1 cellular context compared by ENCODE assay signal in the genomic region with DNA sequence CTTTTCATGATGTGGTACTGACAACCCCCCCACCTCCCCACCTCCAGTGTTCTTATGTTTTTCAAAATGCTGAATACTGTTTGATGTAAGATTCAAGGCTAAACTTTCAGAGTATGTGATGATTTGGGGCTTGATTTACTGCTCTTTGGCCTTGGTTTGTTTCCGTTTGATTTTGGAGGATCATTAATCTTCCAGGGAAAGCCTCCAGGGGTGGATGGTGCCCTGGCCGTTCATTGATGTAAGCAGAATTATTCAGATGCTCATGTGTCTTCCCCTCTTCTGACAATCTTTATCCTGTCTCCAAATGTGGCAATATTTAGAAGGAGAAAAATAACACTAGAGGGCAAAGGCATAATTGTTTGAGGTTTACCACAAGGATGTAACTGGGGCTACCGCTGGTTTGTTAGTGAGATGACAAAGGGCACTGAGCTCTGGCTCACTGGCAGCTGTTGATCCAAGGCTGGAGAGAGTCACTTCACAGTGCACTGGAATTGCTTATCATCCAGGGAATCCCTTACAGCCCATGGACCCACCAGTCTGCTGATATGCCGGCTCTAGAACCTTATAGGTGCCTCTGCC.
TF ChIP-seq lines count a peak whose summit lies in the region.

No MANE protein-coding gene starts in this region.

TF ChIP-seq in GM12878, 131 proteins besides CTCF, POLR2A, EP300 and RAD21:
- TF ChIP-seq, protein P1, sequence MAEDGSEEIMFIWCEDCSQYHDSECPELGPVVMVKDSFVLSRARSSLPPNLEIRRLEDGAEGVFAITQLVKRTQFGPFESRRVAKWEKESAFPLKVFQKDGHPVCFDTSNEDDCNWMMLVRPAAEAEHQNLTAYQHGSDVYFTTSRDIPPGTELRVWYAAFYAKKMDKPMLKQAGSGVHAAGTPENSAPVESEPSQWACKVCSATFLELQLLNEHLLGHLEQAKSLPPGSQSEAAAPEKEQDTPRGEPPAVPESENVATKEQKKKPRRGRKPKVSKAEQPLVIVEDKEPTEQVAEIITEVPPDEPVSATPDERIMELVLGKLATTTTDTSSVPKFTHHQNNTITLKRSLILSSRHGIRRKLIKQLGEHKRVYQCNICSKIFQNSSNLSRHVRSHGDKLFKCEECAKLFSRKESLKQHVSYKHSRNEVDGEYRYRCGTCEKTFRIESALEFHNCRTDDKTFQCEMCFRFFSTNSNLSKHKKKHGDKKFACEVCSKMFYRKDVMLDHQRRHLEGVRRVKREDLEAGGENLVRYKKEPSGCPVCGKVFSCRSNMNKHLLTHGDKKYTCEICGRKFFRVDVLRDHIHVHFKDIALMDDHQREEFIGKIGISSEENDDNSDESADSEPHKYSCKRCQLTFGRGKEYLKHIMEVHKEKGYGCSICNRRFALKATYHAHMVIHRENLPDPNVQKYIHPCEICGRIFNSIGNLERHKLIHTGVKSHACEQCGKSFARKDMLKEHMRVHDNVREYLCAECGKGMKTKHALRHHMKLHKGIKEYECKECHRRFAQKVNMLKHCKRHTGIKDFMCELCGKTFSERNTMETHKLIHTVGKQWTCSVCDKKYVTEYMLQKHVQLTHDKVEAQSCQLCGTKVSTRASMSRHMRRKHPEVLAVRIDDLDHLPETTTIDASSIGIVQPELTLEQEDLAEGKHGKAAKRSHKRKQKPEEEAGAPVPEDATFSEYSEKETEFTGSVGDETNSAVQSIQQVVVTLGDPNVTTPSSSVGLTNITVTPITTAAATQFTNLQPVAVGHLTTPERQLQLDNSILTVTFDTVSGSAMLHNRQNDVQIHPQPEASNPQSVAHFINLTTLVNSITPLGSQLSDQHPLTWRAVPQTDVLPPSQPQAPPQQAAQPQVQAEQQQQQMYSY (CRISPR knock-in tag; IDR thresholded peaks at IDR 0.05) = no peak
- TF ChIP-seq FOXK2 (IDR thresholded peaks at IDR 0.05) = no peak
- TF ChIP-seq PML (IDR thresholded peaks at IDR 0.05; ENCODE audit: low read length) = no peak
- TF ChIP-seq NBN (IDR thresholded peaks at IDR 0.05) = no peak
- no peak for TF ChIP-seq NFYA (IDR thresholded peaks at IDR 0.05; ENCODE audit: borderline replicate concordance, low read depth, low read length)
- TF ChIP-seq ZBTB33 (IDR thresholded peaks at IDR 0.05) = no peak
- TF ChIP-seq ZZZ3 (IDR thresholded peaks at IDR 0.05; ENCODE audit: control insufficient read depth, insufficient read length, low read depth) = no peak
- no peak for TF ChIP-seq TAF1 (IDR thresholded peaks at IDR 0.05; ENCODE audit: borderline replicate concordance, low read depth, low read length)
- TF ChIP-seq IKZF2 (IDR thresholded peaks at IDR 0.05) = no peak
- TF ChIP-seq STAT3 (IDR thresholded peaks at IDR 0.05; ENCODE audit: low read depth, low read length) = no peak
- TF ChIP-seq RCOR1 (conservative IDR thresholded peaks at IDR 0.05; ENCODE audit: low read depth, low read length) = no peak
- no peak for TF ChIP-seq E2F8 (IDR thresholded peaks at IDR 0.05; ENCODE audit: low read depth, partially characterized antibody)
- TF ChIP-seq SREBF2 (IDR thresholded peaks at IDR 0.05; ENCODE audit: low read length) = no peak
